ENCODE assay signal across 1 cellular context in genomic region chr2:169798718-169799495, GRCh38.
TF ChIP-seq lines count a peak whose summit lies in the region.

SSB (plus strand) TSS chr2:169798871; CDS start chr2:169800961, 2,090 bp downstream.

TF ChIP-seq in K562, 482 proteins besides CTCF, POLR2A, EP300 and RAD21 (continued from another document and continues in another):
- TF ChIP-seq THAP7 (CRISPR knock-in tag; IDR thresholded peaks at IDR 0.05) (peak; percentile 24; the same call in 1 of the 2 replicates), E2F3 (CRISPR knock-in tag; IDR thresholded peaks at IDR 0.05) (peak; percentile 32; the same call in 1 of the 2 replicates), PURB (CRISPR knock-in tag; IDR thresholded peaks at IDR 0.05; ENCODE audit: low read depth) (no peak), ZNF24 (IDR thresholded peaks at IDR 0.05) (peak; percentile 28; the same call in 1 of the 2 replicates), STAT5A (IDR thresholded peaks at IDR 0.05; ENCODE audit: borderline replicate concordance, low read length) (no peak), ZNF143 (CRISPR knock-in tag; IDR thresholded peaks at IDR 0.05) (peak; percentile 65; the same call in 1 of the 2 replicates), PHB2 (IDR thresholded peaks at IDR 0.05; ENCODE audit: low read depth) (no peak), HEY1 (CRISPR knock-in tag; IDR thresholded peaks at IDR 0.05; ENCODE audit: borderline replicate concordance) (no peak), FOXK1 (CRISPR knock-in tag; IDR thresholded peaks at IDR 0.05; ENCODE audit: borderline replicate concordance) (no peak), HDAC1 (IDR thresholded peaks at IDR 0.05) (peak in 1 of 2 experiments; percentile 92; a peak in 2 of 4 replicates), CHD1 (IDR thresholded peaks at IDR 0.05; ENCODE audit: low read length) (peak; percentile 93), PRDM10 (IDR thresholded peaks at IDR 0.05; ENCODE audit: partially characterized antibody) (peak; percentile 90), ZNF253 (CRISPR knock-in tag; conservative IDR thresholded peaks at IDR 0.05) (no peak), RBM39 (optimal IDR thresholded peaks at IDR 0.05; ENCODE audit: low read depth, low read length) (no peak), THAP12 (CRISPR knock-in tag; IDR thresholded peaks at IDR 0.05) (peak; percentile 69), MAZ (CRISPR knock-in tag; conservative IDR thresholded peaks at IDR 0.05 in 1 of 2, IDR thresholded peaks at IDR 0.05 in 1 of 2) (peak; percentile 47 to 60; a peak in 3 of 4 replicates), FIP1L1 (IDR thresholded peaks at IDR 0.05; ENCODE audit: low read depth, low read length, poor library complexity, severe bottlenecking) (peak; percentile 51), FOSL1 (tag; conservative IDR thresholded peaks at IDR 0.05) (peak; percentile 32; the same call in 1 of the 2 replicates), STAT5B (CRISPR knock-in tag; IDR thresholded peaks at IDR 0.05) (no peak), HMG20A (CRISPR knock-in tag; conservative IDR thresholded peaks at IDR 0.05) (no peak), MAX (CRISPR knock-in tag; IDR thresholded peaks at IDR 0.05) (peak; percentile 59), EP400 (IDR thresholded peaks at IDR 0.05) (peak; percentile 95), KDM2B (CRISPR knock-in tag; IDR thresholded peaks at IDR 0.05) (no peak), U2AF2 (optimal IDR thresholded peaks at IDR 0.05; ENCODE audit: low read depth, low read length) (no peak), LCOR (CRISPR knock-in tag; IDR thresholded peaks at IDR 0.05) (peak; percentile 74), MEIS2 (IDR thresholded peaks at IDR 0.05; ENCODE audit: partially characterized antibody) (peak; percentile 85), ZNF79 (CRISPR knock-in tag; IDR thresholded peaks at IDR 0.05; ENCODE audit: low read depth) (no peak), FUS (optimal IDR thresholded peaks at IDR 0.05; ENCODE audit: low read depth, low read length) (peak; percentile 62), ATF1 (CRISPR knock-in tag; IDR thresholded peaks at IDR 0.05) (no peak), ATF1 (tag; IDR thresholded peaks at IDR 0.05) (peak; percentile 58), SRF (CRISPR knock-in tag; IDR thresholded peaks at IDR 0.05) (peak in 1 of 2 experiments; percentile 76; a peak in 2 of 4 replicates), ATF2 (CRISPR knock-in tag; IDR thresholded peaks at IDR 0.05) (no peak), ZNF23 (CRISPR knock-in tag; IDR thresholded peaks at IDR 0.05) (no peak), ZNF140 (CRISPR knock-in tag; IDR thresholded peaks at IDR 0.05) (no peak), ZC3H4 (CRISPR knock-in tag; IDR thresholded peaks at IDR 0.05; ENCODE audit: borderline replicate concordance) (no peak; the same call in 1 of the 2 replicates), STAT6 (CRISPR knock-in tag; IDR thresholded peaks at IDR 0.05) (peak; percentile 94; the same call in 1 of the 2 replicates), ZNF311 (CRISPR knock-in tag; IDR thresholded peaks at IDR 0.05) (no peak), NR0B1 (IDR thresholded peaks at IDR 0.05; ENCODE audit: partially characterized antibody) (no peak), NKRF (IDR thresholded peaks at IDR 0.05; ENCODE audit: borderline replicate concordance) (peak; percentile 66; the same call in 1 of the 2 replicates), CTBP1 (IDR thresholded peaks at IDR 0.05; ENCODE audit: borderline replicate concordance) (peak; percentile 90), PML (IDR thresholded peaks at IDR 0.05; ENCODE audit: low read length) (peak; percentile 81)
